In the genomic region with DNA sequence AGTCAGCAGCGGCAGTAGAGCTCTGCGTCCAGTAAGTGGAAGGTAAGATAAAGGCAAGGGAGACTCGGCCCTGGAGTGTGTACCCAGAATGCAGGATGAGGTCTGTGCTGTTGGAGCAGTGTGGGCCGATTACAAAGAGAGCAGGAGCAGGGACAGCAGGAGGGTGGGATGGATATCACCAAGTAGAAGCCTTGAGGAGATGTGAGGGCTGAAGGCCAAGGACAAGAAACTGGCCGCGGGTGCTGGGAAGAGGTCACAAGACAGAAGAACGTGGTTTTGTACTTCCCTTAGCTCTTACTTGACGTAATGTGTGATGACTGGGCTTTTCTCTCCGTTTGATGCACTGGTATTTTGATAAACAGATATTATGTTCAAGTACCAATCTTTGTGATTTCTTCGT, we compare ENCODE assay signal across 1 cellular context.
TF ChIP-seq lines count a peak whose summit lies in the region.

No MANE protein-coding gene starts in this region.

TF ChIP-seq in K562, 482 proteins besides CTCF, POLR2A, EP300 and RAD21 (continues in another document):
- TF ChIP-seq, protein P1, sequence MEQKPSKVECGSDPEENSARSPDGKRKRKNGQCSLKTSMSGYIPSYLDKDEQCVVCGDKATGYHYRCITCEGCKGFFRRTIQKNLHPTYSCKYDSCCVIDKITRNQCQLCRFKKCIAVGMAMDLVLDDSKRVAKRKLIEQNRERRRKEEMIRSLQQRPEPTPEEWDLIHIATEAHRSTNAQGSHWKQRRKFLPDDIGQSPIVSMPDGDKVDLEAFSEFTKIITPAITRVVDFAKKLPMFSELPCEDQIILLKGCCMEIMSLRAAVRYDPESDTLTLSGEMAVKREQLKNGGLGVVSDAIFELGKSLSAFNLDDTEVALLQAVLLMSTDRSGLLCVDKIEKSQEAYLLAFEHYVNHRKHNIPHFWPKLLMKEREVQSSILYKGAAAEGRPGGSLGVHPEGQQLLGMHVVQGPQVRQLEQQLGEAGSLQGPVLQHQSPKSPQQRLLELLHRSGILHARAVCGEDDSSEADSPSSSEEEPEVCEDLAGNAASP (IDR thresholded peaks at IDR 0.05): no peak
- TF ChIP-seq, protein P2, sequence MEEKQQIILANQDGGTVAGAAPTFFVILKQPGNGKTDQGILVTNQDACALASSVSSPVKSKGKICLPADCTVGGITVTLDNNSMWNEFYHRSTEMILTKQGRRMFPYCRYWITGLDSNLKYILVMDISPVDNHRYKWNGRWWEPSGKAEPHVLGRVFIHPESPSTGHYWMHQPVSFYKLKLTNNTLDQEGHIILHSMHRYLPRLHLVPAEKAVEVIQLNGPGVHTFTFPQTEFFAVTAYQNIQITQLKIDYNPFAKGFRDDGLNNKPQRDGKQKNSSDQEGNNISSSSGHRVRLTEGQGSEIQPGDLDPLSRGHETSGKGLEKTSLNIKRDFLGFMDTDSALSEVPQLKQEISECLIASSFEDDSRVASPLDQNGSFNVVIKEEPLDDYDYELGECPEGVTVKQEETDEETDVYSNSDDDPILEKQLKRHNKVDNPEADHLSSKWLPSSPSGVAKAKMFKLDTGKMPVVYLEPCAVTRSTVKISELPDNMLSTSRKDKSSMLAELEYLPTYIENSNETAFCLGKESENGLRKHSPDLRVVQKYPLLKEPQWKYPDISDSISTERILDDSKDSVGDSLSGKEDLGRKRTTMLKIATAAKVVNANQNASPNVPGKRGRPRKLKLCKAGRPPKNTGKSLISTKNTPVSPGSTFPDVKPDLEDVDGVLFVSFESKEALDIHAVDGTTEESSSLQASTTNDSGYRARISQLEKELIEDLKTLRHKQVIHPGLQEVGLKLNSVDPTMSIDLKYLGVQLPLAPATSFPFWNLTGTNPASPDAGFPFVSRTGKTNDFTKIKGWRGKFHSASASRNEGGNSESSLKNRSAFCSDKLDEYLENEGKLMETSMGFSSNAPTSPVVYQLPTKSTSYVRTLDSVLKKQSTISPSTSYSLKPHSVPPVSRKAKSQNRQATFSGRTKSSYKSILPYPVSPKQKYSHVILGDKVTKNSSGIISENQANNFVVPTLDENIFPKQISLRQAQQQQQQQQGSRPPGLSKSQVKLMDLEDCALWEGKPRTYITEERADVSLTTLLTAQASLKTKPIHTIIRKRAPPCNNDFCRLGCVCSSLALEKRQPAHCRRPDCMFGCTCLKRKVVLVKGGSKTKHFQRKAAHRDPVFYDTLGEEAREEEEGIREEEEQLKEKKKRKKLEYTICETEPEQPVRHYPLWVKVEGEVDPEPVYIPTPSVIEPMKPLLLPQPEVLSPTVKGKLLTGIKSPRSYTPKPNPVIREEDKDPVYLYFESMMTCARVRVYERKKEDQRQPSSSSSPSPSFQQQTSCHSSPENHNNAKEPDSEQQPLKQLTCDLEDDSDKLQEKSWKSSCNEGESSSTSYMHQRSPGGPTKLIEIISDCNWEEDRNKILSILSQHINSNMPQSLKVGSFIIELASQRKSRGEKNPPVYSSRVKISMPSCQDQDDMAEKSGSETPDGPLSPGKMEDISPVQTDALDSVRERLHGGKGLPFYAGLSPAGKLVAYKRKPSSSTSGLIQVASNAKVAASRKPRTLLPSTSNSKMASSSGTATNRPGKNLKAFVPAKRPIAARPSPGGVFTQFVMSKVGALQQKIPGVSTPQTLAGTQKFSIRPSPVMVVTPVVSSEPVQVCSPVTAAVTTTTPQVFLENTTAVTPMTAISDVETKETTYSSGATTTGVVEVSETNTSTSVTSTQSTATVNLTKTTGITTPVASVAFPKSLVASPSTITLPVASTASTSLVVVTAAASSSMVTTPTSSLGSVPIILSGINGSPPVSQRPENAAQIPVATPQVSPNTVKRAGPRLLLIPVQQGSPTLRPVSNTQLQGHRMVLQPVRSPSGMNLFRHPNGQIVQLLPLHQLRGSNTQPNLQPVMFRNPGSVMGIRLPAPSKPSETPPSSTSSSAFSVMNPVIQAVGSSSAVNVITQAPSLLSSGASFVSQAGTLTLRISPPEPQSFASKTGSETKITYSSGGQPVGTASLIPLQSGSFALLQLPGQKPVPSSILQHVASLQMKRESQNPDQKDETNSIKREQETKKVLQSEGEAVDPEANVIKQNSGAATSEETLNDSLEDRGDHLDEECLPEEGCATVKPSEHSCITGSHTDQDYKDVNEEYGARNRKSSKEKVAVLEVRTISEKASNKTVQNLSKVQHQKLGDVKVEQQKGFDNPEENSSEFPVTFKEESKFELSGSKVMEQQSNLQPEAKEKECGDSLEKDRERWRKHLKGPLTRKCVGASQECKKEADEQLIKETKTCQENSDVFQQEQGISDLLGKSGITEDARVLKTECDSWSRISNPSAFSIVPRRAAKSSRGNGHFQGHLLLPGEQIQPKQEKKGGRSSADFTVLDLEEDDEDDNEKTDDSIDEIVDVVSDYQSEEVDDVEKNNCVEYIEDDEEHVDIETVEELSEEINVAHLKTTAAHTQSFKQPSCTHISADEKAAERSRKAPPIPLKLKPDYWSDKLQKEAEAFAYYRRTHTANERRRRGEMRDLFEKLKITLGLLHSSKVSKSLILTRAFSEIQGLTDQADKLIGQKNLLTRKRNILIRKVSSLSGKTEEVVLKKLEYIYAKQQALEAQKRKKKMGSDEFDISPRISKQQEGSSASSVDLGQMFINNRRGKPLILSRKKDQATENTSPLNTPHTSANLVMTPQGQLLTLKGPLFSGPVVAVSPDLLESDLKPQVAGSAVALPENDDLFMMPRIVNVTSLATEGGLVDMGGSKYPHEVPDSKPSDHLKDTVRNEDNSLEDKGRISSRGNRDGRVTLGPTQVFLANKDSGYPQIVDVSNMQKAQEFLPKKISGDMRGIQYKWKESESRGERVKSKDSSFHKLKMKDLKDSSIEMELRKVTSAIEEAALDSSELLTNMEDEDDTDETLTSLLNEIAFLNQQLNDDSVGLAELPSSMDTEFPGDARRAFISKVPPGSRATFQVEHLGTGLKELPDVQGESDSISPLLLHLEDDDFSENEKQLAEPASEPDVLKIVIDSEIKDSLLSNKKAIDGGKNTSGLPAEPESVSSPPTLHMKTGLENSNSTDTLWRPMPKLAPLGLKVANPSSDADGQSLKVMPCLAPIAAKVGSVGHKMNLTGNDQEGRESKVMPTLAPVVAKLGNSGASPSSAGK (IDR thresholded peaks at IDR 0.05): peak; percentile 33
- TF ChIP-seq NR2C1 (IDR thresholded peaks at IDR 0.05): no peak
- peak; percentile 39; the same call in 1 of the 2 replicates for TF ChIP-seq NR2C1 (tag; IDR thresholded peaks at IDR 0.05)
- no peak for TF ChIP-seq SMARCE1 (IDR thresholded peaks at IDR 0.05)
- no peak for TF ChIP-seq SNRNP70 (optimal IDR thresholded peaks at IDR 0.05; ENCODE audit: low read depth, low read length)
- no peak for TF ChIP-seq PYGO2 (tag; IDR thresholded peaks at IDR 0.05)
- peak; percentile 37; the same call in 1 of the 2 replicates for TF ChIP-seq ZFX (CRISPR knock-in tag; IDR thresholded peaks at IDR 0.05)
- TF ChIP-seq JUND (IDR thresholded peaks at IDR 0.05; ENCODE audit: borderline replicate concordance, low read depth, low read length): no peak
- 0 out of 3 replicates have a peak, but pooled peaks have one; percentile 30 for TF ChIP-seq JUND (tag; IDR thresholded peaks at IDR 0.05; ENCODE audit: borderline replicate concordance, low read depth, low read length)
- TF ChIP-seq FOXP1 (CRISPR knock-in tag; IDR thresholded peaks at IDR 0.05): no peak
- TF ChIP-seq, protein P3, sequence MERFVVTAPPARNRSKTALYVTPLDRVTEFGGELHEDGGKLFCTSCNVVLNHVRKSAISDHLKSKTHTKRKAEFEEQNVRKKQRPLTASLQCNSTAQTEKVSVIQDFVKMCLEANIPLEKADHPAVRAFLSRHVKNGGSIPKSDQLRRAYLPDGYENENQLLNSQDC (CRISPR knock-in tag; IDR thresholded peaks at IDR 0.05): no peak
- TF ChIP-seq ATF7 (IDR thresholded peaks at IDR 0.05): peak; percentile 58
- TF ChIP-seq, protein P4, sequence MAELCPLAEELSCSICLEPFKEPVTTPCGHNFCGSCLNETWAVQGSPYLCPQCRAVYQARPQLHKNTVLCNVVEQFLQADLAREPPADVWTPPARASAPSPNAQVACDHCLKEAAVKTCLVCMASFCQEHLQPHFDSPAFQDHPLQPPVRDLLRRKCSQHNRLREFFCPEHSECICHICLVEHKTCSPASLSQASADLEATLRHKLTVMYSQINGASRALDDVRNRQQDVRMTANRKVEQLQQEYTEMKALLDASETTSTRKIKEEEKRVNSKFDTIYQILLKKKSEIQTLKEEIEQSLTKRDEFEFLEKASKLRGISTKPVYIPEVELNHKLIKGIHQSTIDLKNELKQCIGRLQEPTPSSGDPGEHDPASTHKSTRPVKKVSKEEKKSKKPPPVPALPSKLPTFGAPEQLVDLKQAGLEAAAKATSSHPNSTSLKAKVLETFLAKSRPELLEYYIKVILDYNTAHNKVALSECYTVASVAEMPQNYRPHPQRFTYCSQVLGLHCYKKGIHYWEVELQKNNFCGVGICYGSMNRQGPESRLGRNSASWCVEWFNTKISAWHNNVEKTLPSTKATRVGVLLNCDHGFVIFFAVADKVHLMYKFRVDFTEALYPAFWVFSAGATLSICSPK (IDR thresholded peaks at IDR 0.05; ENCODE audit: borderline replicate concordance): no peak
- no peak for TF ChIP-seq ZNF165 (CRISPR knock-in tag; IDR thresholded peaks at IDR 0.05; ENCODE audit: borderline replicate concordance)
- no peak for TF ChIP-seq KAT7 (CRISPR knock-in tag; IDR thresholded peaks at IDR 0.05; ENCODE audit: borderline replicate concordance)
- no peak for TF ChIP-seq NEUROD1 (IDR thresholded peaks at IDR 0.05; ENCODE audit: borderline replicate concordance, low read depth, low read length, partially characterized antibody)
- no peak for TF ChIP-seq ZNF778 (CRISPR knock-in tag; IDR thresholded peaks at IDR 0.05)
- TF ChIP-seq, protein P5, sequence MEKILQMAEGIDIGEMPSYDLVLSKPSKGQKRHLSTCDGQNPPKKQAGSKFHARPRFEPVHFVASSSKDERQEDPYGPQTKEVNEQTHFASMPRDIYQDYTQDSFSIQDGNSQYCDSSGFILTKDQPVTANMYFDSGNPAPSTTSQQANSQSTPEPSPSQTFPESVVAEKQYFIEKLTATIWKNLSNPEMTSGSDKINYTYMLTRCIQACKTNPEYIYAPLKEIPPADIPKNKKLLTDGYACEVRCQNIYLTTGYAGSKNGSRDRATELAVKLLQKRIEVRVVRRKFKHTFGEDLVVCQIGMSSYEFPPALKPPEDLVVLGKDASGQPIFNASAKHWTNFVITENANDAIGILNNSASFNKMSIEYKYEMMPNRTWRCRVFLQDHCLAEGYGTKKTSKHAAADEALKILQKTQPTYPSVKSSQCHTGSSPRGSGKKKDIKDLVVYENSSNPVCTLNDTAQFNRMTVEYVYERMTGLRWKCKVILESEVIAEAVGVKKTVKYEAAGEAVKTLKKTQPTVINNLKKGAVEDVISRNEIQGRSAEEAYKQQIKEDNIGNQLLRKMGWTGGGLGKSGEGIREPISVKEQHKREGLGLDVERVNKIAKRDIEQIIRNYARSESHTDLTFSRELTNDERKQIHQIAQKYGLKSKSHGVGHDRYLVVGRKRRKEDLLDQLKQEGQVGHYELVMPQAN (IDR thresholded peaks at IDR 0.05; ENCODE audit: borderline replicate concordance): no peak
- TF ChIP-seq RFX7 (CRISPR knock-in tag; IDR thresholded peaks at IDR 0.05): no peak
- no peak for TF ChIP-seq RBFOX2 (IDR thresholded peaks at IDR 0.05; ENCODE audit: low read depth, low read length)
- TF ChIP-seq ZNF316 (IDR thresholded peaks at IDR 0.05): peak; percentile 43
- no peak for TF ChIP-seq ZNF253 (CRISPR knock-in tag; conservative IDR thresholded peaks at IDR 0.05)
- TF ChIP-seq C11orf30 (IDR thresholded peaks at IDR 0.05; ENCODE audit: low read depth): peak; percentile 46; the same call in 1 of the 2 replicates
- TF ChIP-seq NFE2 (IDR thresholded peaks at IDR 0.05; ENCODE audit: low read depth): peak; percentile 67
- no peak for TF ChIP-seq TFAM (CRISPR knock-in tag; conservative IDR thresholded peaks at IDR 0.05)
- no peak for TF ChIP-seq NFE2L1 (tag; IDR thresholded peaks at IDR 0.05; ENCODE audit: borderline replicate concordance, low read depth)
- TF ChIP-seq ZNF696 (CRISPR knock-in tag; conservative IDR thresholded peaks at IDR 0.05): no peak
- TF ChIP-seq ZNF324 (CRISPR knock-in tag; IDR thresholded peaks at IDR 0.05): no peak
- no peak for TF ChIP-seq POLR2AphosphoS5 (IDR thresholded peaks at IDR 0.05; ENCODE audit: control insufficient read depth, insufficient read depth, low read depth, low read length)
- TF ChIP-seq, protein P6, sequence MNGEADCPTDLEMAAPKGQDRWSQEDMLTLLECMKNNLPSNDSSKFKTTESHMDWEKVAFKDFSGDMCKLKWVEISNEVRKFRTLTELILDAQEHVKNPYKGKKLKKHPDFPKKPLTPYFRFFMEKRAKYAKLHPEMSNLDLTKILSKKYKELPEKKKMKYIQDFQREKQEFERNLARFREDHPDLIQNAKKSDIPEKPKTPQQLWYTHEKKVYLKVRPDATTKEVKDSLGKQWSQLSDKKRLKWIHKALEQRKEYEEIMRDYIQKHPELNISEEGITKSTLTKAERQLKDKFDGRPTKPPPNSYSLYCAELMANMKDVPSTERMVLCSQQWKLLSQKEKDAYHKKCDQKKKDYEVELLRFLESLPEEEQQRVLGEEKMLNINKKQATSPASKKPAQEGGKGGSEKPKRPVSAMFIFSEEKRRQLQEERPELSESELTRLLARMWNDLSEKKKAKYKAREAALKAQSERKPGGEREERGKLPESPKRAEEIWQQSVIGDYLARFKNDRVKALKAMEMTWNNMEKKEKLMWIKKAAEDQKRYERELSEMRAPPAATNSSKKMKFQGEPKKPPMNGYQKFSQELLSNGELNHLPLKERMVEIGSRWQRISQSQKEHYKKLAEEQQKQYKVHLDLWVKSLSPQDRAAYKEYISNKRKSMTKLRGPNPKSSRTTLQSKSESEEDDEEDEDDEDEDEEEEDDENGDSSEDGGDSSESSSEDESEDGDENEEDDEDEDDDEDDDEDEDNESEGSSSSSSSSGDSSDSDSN (IDR thresholded peaks at IDR 0.05; ENCODE audit: borderline replicate concordance in 1 of 2, low read depth in 2 of 2, low read length in 2 of 2): peak; percentile 64 to 95; a peak in 3 of 4 replicates
- TF ChIP-seq MYC (IDR thresholded peaks at IDR 0.05; ENCODE audit: low read depth, low read length): no peak
- TF ChIP-seq MYC (CRISPR knock-in tag; IDR thresholded peaks at IDR 0.05; ENCODE audit: borderline replicate concordance, low read depth): no peak
- TF ChIP-seq PTRF (tag; IDR thresholded peaks at IDR 0.05): no peak
- peak in 1 of 2 experiments; percentile 13; a peak in 1 of 4 replicates for TF ChIP-seq RCOR1 (IDR thresholded peaks at IDR 0.05; ENCODE audit: borderline replicate concordance in 1 of 2, low read depth in 2 of 2, low read length in 2 of 2)
- peak; percentile 38; the same call in 1 of the 2 replicates for TF ChIP-seq MAFK (IDR thresholded peaks at IDR 0.05; ENCODE audit: low read length)
- TF ChIP-seq DPF2 (IDR thresholded peaks at IDR 0.05): 0 out of 2 replicates have a peak, but pooled peaks have one; percentile 32
- TF ChIP-seq HSF4 (CRISPR knock-in tag; IDR thresholded peaks at IDR 0.05; ENCODE audit: borderline replicate concordance): no peak
- no peak for TF ChIP-seq CBFA2T2 (conservative IDR thresholded peaks at IDR 0.05)
- TF ChIP-seq MAFG (tag; conservative IDR thresholded peaks at IDR 0.05): peak; percentile 45; the same call in 1 of the 2 replicates
- TF ChIP-seq, protein P7, sequence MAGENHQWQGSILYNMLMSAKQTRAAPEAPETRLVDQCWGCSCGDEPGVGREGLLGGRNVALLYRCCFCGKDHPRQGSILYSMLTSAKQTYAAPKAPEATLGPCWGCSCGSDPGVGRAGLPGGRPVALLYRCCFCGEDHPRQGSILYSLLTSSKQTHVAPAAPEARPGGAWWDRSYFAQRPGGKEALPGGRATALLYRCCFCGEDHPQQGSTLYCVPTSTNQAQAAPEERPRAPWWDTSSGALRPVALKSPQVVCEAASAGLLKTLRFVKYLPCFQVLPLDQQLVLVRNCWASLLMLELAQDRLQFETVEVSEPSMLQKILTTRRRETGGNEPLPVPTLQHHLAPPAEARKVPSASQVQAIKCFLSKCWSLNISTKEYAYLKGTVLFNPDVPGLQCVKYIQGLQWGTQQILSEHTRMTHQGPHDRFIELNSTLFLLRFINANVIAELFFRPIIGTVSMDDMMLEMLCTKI (IDR thresholded peaks at IDR 0.05; ENCODE audit: partially characterized antibody): no peak
- TF ChIP-seq JUN (IDR thresholded peaks at IDR 0.05; ENCODE audit: borderline replicate concordance, low read depth, low read length): no peak
- TF ChIP-seq JUN (CRISPR knock-in tag; IDR thresholded peaks at IDR 0.05; ENCODE audit: borderline replicate concordance): no peak
